15 cellular contexts compared by ENCODE assay signal in genomic region chr17:70190959-70191805, GRCh38. TPM values are rescaled to one million over a fixed set of nuclear protein-coding genes. Genes with fewer than 3 reads are reported as not detected.
DNase-seq lines count a peak whose midpoint lies in the region; ATAC-seq and TF ChIP-seq lines count a peak whose summit lies in the region.
"Had no signal": no experiment of that assay in that cellular context is flagged by ENCODE, and none has a peak within 500 bp of the region (broad histone marks: within the 10 kb centered on the region; RNA-seq: fewer than 3 reads in every experiment).

No MANE protein-coding gene starts in this region.

- no peak overlapping the region for H3K4ac ChIP-seq in neuronal stem cell (ENCODE audit: low read length)

- H3K9me3 ChIP-seq in RWPE2 (ENCODE audit: severe bottlenecking) (no peaks in the 10 kb centered on the region), neuronal stem cell (replicated peaks in 1 of 2; ENCODE audit: control insufficient read depth in 2 of 2, insufficient read depth in 1 of 2, low read depth in 1 of 2, low read length in 2 of 2) (no peaks in the 10 kb centered on the region), esophagus muscularis mucosa (no peaks in the 10 kb centered on the region)
- H3K9me3 ChIP-seq: BLaER1 had no signal

- no peak overlapping the region for H3K9ac ChIP-seq in neuronal stem cell (ENCODE audit: low read depth, low read length, poor library complexity)
- H3K9ac ChIP-seq: BLaER1 had no signal

- ATAC-seq in RWPE2 (ENCODE audit: low read depth), result peak; percentile 96
- ATAC-seq: stimulated activated naive CD8-positive, alpha-beta T cell treated with anti-CD3 and anti-CD28 coated beads, Interleukin-15, amount 100 ng/mL, for 72 hours had no signal

- peak overlapping the region; percentile 50 for H2AFZ ChIP-seq in neuronal stem cell (ENCODE audit: low read length)

- H3K27me3 ChIP-seq in RWPE2 (ENCODE audit: insufficient read depth, poor library complexity, severe bottlenecking), result no peaks in the 10 kb centered on the region
- H3K27me3 ChIP-seq in neuronal stem cell (ENCODE audit: control insufficient read depth in 3 of 3, insufficient read depth in 3 of 3, low read depth in 1 of 3, low read length in 3 of 3), result no peaks in the 10 kb centered on the region
- no peaks in the 10 kb centered on the region for H3K27me3 ChIP-seq in esophagus muscularis mucosa
- H3K27me3 ChIP-seq: BLaER1 had no signal

- intact Hi-C loops in esophagus muscularis mucosa (cut with DNase I), result no loop called here

- no peak overlapping the region for H2BK15ac ChIP-seq in neuronal stem cell (ENCODE audit: low read length)

- no peak overlapping the region for H2AK5ac ChIP-seq in neuronal stem cell (ENCODE audit: low read depth, low read length)

- TF ChIP-seq CTCF in RWPE2 (IDR thresholded peaks at IDR 0.05; ENCODE audit: poor library complexity, severe bottlenecking), result no peak
- no peak for TF ChIP-seq CTCF in esophagus muscularis mucosa (IDR thresholded peaks at IDR 0.05)

- no peak for TF ChIP-seq POLR2A in esophagus muscularis mucosa (IDR thresholded peaks at IDR 0.05; ENCODE audit: low read depth)

- no peak overlapping the region for H3K23ac ChIP-seq in neuronal stem cell (ENCODE audit: low read depth, low read length, poor library complexity)

- peaks cover 12% of the 10 kb centered on the region for H3K4me1 ChIP-seq in RWPE2 (ENCODE audit: insufficient read depth, poor library complexity, severe bottlenecking)
- peaks cover 3 to 6% of the 10 kb centered on the region in 2 donors for H3K4me1 ChIP-seq in neuronal stem cell (ENCODE audit: control insufficient read depth in 2 of 2, insufficient read depth in 1 of 2, low read depth in 1 of 2, low read length in 2 of 2)
- H3K4me1 ChIP-seq in esophagus muscularis mucosa, result no peaks in the 10 kb centered on the region
- H3K4me1 ChIP-seq: BLaER1 had no signal

- peak overlapping the region; percentile 74 for H3K27ac ChIP-seq in RWPE2 (ENCODE audit: poor library complexity, severe bottlenecking)
- H3K27ac ChIP-seq in neuronal stem cell (replicated peaks; ENCODE audit: low read length), result no peak overlapping the region
- H3K27ac ChIP-seq in esophagus muscularis mucosa (replicated peaks in 1 of 4), result no peak overlapping the region
- H3K27ac ChIP-seq: 22Rv1, BLaER1 had no signal

- no peaks in the 10 kb centered on the region for H3K79me1 ChIP-seq in neuronal stem cell (ENCODE audit: low read depth, low read length)

- no CpG with 5 or more reads among the region's 2 CpGs for WGBS in neuronal stem cell (ENCODE audit: extremely low coverage in 2 of 2, insufficient read length in 2 of 2, insufficient replicate concordance in 1 of 2), 2 donors
- WGBS in esophagus muscularis mucosa, result 67% methylated on average over 2 of the region's 2 CpGs

- no peak overlapping the region for H2BK120ac ChIP-seq in neuronal stem cell (ENCODE audit: low read depth, low read length)

- H4K8ac ChIP-seq in neuronal stem cell (ENCODE audit: low read depth, low read length), result no peak overlapping the region

- no peak overlapping the region for H2BK12ac ChIP-seq in neuronal stem cell (ENCODE audit: low read length)

- H3K4me3 ChIP-seq in RWPE2 (ENCODE audit: severe bottlenecking), result no peak overlapping the region
- H3K4me3 ChIP-seq in neuronal stem cell (ENCODE audit: low read length in 2 of 2), result no peak overlapping the region
- H3K4me3 ChIP-seq in esophagus muscularis mucosa, result no peak overlapping the region
- H3K4me3 ChIP-seq: BLaER1 had no signal

- H2BK5ac ChIP-seq in neuronal stem cell (ENCODE audit: low read length), result no peak overlapping the region

- H3K36me3 ChIP-seq in RWPE2 (ENCODE audit: low read depth) (no peaks in the 10 kb centered on the region), neuronal stem cell (replicated peaks in 1 of 2; ENCODE audit: control insufficient read depth in 2 of 2, insufficient read depth in 2 of 2, low read length in 2 of 2) (no peaks in the 10 kb centered on the region), esophagus muscularis mucosa (no peaks in the 10 kb centered on the region)
- H3K36me3 ChIP-seq: BLaER1 had no signal

- H3K4me2 ChIP-seq in neuronal stem cell (ENCODE audit: insufficient read depth, low read length, poor library complexity, severe bottlenecking), result no peak overlapping the region
- H3K4me2 ChIP-seq: BLaER1 had no signal

- no peak for TF ChIP-seq EP300 in esophagus muscularis mucosa (IDR thresholded peaks at IDR 0.05)

- H3K14ac ChIP-seq in neuronal stem cell (ENCODE audit: low read length), result no peak overlapping the region

- H4K91ac ChIP-seq in neuronal stem cell (ENCODE audit: low read depth, low read length, poor library complexity), result no peak overlapping the region

- DNase-seq in DMS 273 (lab: John Stamatoyannopoulos, UW; ENCODE audit: unreplicated experiment) (peak; percentile 21), DMS 273 treated with DMSO at 0.1 percent for 48 hours (lab: John Stamatoyannopoulos, UW) (no peak), NCI-H187 treated with DMSO at 0.1 percent for 48 hours (lab: John Stamatoyannopoulos, UW) (peak; percentile 76), RWPE2 (ENCODE audit: low spot score) (no peak), neuronal stem cell (ENCODE audit: low spot score) (no peak), amygdala (lab: John Stamatoyannopoulos, UW) (no peak), NOMO-1 treated with dmso at 0.1 percent for 144 hours (lab: John Stamatoyannopoulos, UW; ENCODE audit: unreplicated experiment) (no peak), esophagus muscularis mucosa (ENCODE audit: extremely low spot score) (no peak)
- DNase-seq: DMS79; MV-4-11; stimulated activated naive CD8-positive, alpha-beta T cell treated with anti-CD3 and anti-CD28 coated beads, Interleukin-15, amount 100 ng/mL, for 72 hours had no signal

- H3K18ac ChIP-seq in neuronal stem cell (ENCODE audit: low read length), result no peak overlapping the region

RNA-seq across cellular contexts. Expression of gene KCNJ2, which starts 21.9 kb away (rescaled TPM):
- 0.36 TPM for polyA plus RNA-seq in neuronal stem cell (2013, experiment 1 of 2)
- 0.30 TPM for polyA plus RNA-seq in neuronal stem cell (2013, experiment 2 of 2)
- 10 to 100 TPM in 1 of 4 donors, 1 to 10 TPM in 3; 2.9 to 11.2 (median 6.7) TPM for total RNA-seq in esophagus muscularis mucosa
- total RNA-seq: activated CD8-positive, alpha-beta memory T cell treated with anti-CD3 and anti-CD28 coated beads for 36 hours; T-helper 1 cell treated with Interleukin-12 subunit alpha and Interleukin-12 subunit beta and Interleukin-4 antibody, amounts not matched to agents 30 ng/mL and 1 ng/mL, for 36 hours had no signal

Comparison
In these comparisons a context has a peak if more than half of its experiments do, and no peak if none do; other contexts are left out.
1. DNase-seq: peak in DMS 273 (single experiment) and NCI-H187 treated with DMSO at 0.1 percent for 48 hours (single experiment); none in DMS 273 treated with DMSO at 0.1 percent for 48 hours (single experiment), RWPE2 (single experiment), neuronal stem cell (single experiment), amygdala (0 of 56), NOMO-1 treated with dmso at 0.1 percent for 144 hours (single experiment) and esophagus muscularis mucosa (single experiment).